ENCODE assay signal across 29 cellular contexts in the genomic region with DNA sequence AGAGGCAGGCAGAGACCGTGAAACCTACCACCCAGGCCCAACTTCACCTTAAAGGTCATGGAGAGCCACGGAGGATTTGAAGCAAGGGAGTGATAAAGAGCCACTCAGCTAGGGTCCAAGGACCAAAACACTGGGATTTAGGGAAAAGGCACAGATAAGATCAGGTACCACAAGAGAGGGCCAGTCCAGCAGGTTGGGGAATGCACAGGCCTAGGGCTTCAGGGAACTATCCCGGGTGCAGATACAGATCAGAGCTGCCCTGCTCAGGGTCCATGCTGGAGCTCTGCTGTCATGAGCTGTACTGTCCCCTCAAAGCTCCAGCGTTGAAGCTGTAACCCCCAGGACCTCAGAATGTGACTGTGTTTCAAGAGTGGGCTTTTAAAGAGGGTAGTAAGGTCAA.
"Had no signal": no experiment of that assay in that cellular context is flagged by ENCODE, and none has a peak within 500 bp of the region (broad histone marks: within the 10 kb centered on the region; RNA-seq: fewer than 3 reads in every experiment).

No MANE protein-coding gene starts in this region.

- H3K36me3 ChIP-seq: spleen, thoracic aorta, upper lobe of left lung, vagina had no signal

- H3K27ac Mint-ChIP-seq: activated CD4-positive, alpha-beta memory T cell treated with anti-CD3 and anti-CD28 coated beads for 36 hours; activated CD4-positive, alpha-beta T cell treated with anti-CD3 and anti-CD28 coated beads, Interleukin-2, amount 10 ng/mL, durations not matched to agents 24 days and 14 days; activated T-helper 17 cell treated with anti-CD3 and anti-CD28 coated beads, Interleukin-2, amount 50 U/mL, for 72 hours; T-helper 1 cell treated with Interleukin-12 subunit alpha and Interleukin-12 subunit beta and Interleukin-4 antibody, amounts not matched to agents 30 μg/mL and 1 μg/mL, for 36 hours had no signal

- H3K4me3 ChIP-seq: spleen, thoracic aorta, upper lobe of left lung, vagina had no signal

- H3K27me3 ChIP-seq: upper lobe of left lung, vagina had no signal

- H3K4me1 Mint-ChIP-seq: activated CD4-positive, alpha-beta T cell treated with anti-CD3 and anti-CD28 coated beads, Interleukin-2, amount 10 ng/mL, durations not matched to agents 24 days and 14 days; activated T-helper 17 cell treated with anti-CD3 and anti-CD28 coated beads, Interleukin-2, amount 50 U/mL, for 72 hours; central memory CD8-positive, alpha-beta T cell had no signal

- H3K9me3 Mint-ChIP-seq: activated CD4-positive, alpha-beta memory T cell treated with anti-CD3 and anti-CD28 coated beads for 36 hours; activated CD4-positive, alpha-beta T cell treated with anti-CD3 and anti-CD28 coated beads, Interleukin-2, amount 10 ng/mL, durations not matched to agents 24 days and 14 days; activated T-helper 17 cell treated with anti-CD3 and anti-CD28 coated beads, Interleukin-2, amount 50 U/mL, for 72 hours; central memory CD8-positive, alpha-beta T cell; naive thymus-derived CD8-positive, alpha-beta T cell; T-helper 1 cell treated with Interleukin-12 subunit alpha and Interleukin-12 subunit beta and Interleukin-4 antibody, amounts not matched to agents 30 μg/mL and 1 μg/mL, for 36 hours had no signal

- H3K9me3 ChIP-seq: spleen, thoracic aorta, upper lobe of left lung, vagina had no signal

- H3K4me3 Mint-ChIP-seq: activated CD4-positive, alpha-beta memory T cell treated with anti-CD3 and anti-CD28 coated beads for 36 hours; activated CD4-positive, alpha-beta T cell treated with anti-CD3 and anti-CD28 coated beads, Interleukin-2, amount 10 ng/mL, durations not matched to agents 24 days and 14 days; activated T-helper 17 cell treated with anti-CD3 and anti-CD28 coated beads, Interleukin-2, amount 50 U/mL, for 72 hours; central memory CD8-positive, alpha-beta T cell; naive thymus-derived CD8-positive, alpha-beta T cell; neural crest cell; T-helper 1 cell treated with Interleukin-12 subunit alpha and Interleukin-12 subunit beta and Interleukin-4 antibody, amounts not matched to agents 30 μg/mL and 1 μg/mL, for 36 hours had no signal

- DNase-seq: activated CD4-positive, alpha-beta memory T cell treated with anti-CD3 and anti-CD28 coated beads for 36 hours; activated CD4-positive, alpha-beta T cell treated with anti-CD3 and anti-CD28 coated beads, Interleukin-2, amount 10 ng/mL, durations not matched to agents 24 days and 14 days; activated CD4-positive, CD25-positive, alpha-beta regulatory T cell treated with anti-CD3 and anti-CD28 coated beads, Interleukin-2, amount 50 U/mL, for 72 hours; activated CD8-positive, alpha-beta memory T cell treated with anti-CD3 and anti-CD28 coated beads, Interleukin-2, amount 50 U/mL, for 4 hours; activated gamma-delta T cell treated with Interleukin-2 at 50 U/mL for 16 hours; activated naive CD4-positive, alpha-beta T cell treated with anti-CD3 and anti-CD28 coated beads, Interleukin-2, amount 50 U/mL, for 16 hours; activated T-cell treated with anti-CD3 and anti-CD28 coated beads, Interleukin-2, amount 50 U/mL, for 1 hour; amniotic stem cell; dermis blood vessel endothelial cell; effector CD4-positive, alpha-beta T cell; glutamatergic neuron; left cardiac atrium; mammary epithelial cell; naive thymus-derived CD8-positive, alpha-beta T cell; occipital lobe; posterior cingulate gyrus; right cardiac atrium; spleen; stimulated activated naive CD4-positive, alpha-beta T cell treated with Interleukin-2 at 50 U/mL for 16 hours; SW 1271; T-helper 9 cell; upper lobe of left lung; WERI-Rb-1 had no signal

- H3K4me1 ChIP-seq: spleen, vagina had no signal

- ATAC-seq: activated T-helper 17 cell treated with anti-CD3 and anti-CD28 coated beads, Interleukin-2, amount 50 U/mL, for 72 hours; left cardiac atrium; naive thymus-derived CD8-positive, alpha-beta T cell; right cardiac atrium had no signal

- H3K27ac ChIP-seq: spleen, thoracic aorta, upper lobe of left lung, vagina, WERI-Rb-1 had no signal

- H3K27me3 Mint-ChIP-seq: activated CD4-positive, alpha-beta memory T cell treated with anti-CD3 and anti-CD28 coated beads for 36 hours; activated CD4-positive, alpha-beta T cell treated with anti-CD3 and anti-CD28 coated beads, Interleukin-2, amount 10 ng/mL, durations not matched to agents 24 days and 14 days; activated T-helper 17 cell treated with anti-CD3 and anti-CD28 coated beads, Interleukin-2, amount 50 U/mL, for 72 hours had no signal
